Comparison of ENCODE assay signal across 8 cellular contexts in genomic region chr10:52004342-52004949, GRCh38.
DNase-seq lines count a peak whose midpoint lies in the region; ATAC-seq and TF ChIP-seq lines count a peak whose summit lies in the region.

No MANE protein-coding gene starts in this region.

- H3K4me3 Mint-ChIP-seq in Calu3 (ENCODE audit: low read depth, unreplicated experiment), result no peak overlapping the region

- H3K4me1 Mint-ChIP-seq in Calu3 (ENCODE audit: low read depth, unreplicated experiment), result no peaks in the 10 kb centered on the region

- intact Hi-C loops in Calu3 (cut with micrococcal nuclease; ENCODE audit: unreplicated experiment) (loop anchor here (5.0 kb wide), 2 partner anchors 213 to 942 kb away; no protein-coding TSS in a partner anchor), left colon (cut with DNase I, micrococcal nuclease) (no loop called here)

- CTCF ChIA-PET in Calu3 (lab: Charles Lee), result no interaction called here

- H3K27ac Mint-ChIP-seq in Calu3 (ENCODE audit: unreplicated experiment), result no peak overlapping the region

- no peaks in the 10 kb centered on the region for H3K9me3 Mint-ChIP-seq in Calu3 (ENCODE audit: low read depth, unreplicated experiment)

- DNase-seq in Calu3 (peak; percentile 6), astrocyte of the hippocampus (ENCODE audit: low read depth, low spot score) (peak; percentile 61), left colon (no peak), mesenteric fat pad (ENCODE audit: low spot score) (no peak)
- no peak for DNase-seq in stimulated activated CD4-positive, alpha-beta T cell treated with anti-CD3 and anti-CD28 coated beads, Interleukin-12 subunit alpha, Interleukin-12 subunit beta, amount 100 ng/mL, for 4 hours
- no peak for DNase-seq in stimulated activated CD4-positive, alpha-beta T cell treated with anti-CD3 and anti-CD28 coated beads, Interleukin-4, amount 100 ng/mL, for 1 hour

- peaks cover 37% of the 10 kb centered on the region for H3K27me3 Mint-ChIP-seq in Calu3 (ENCODE audit: unreplicated experiment)

- BruUV-seq in Calu3 (replicated peaks; lab: Mats Ljungman, UMichigan), result no TSS peak

- peak; percentile 34 for TF ChIP-seq CTCF in Calu3 (IDR thresholded peaks at IDR 0.05; ENCODE audit: unreplicated experiment)
- TF ChIP-seq CTCF in LNCAP (IDR thresholded peaks at IDR 0.05), result peak; percentile 75

- H3K36me3 Mint-ChIP-seq in Calu3 (ENCODE audit: insufficient read depth, unreplicated experiment), result no peaks in the 10 kb centered on the region

- ATAC-seq in GM21390 (IDR thresholded peaks at IDR 0.05; ENCODE audit: unreplicated experiment), result peak; percentile 82
- peak; percentile 42 for ATAC-seq in left colon

Comparison
In these comparisons a context has a peak if more than half of its experiments do, and no peak if none do; other contexts are left out.
1. DNase-seq: peak in Calu3 (single experiment) and astrocyte of the hippocampus (single experiment); none in left colon (0 of 2), stimulated activated CD4-positive, alpha-beta T cell treated with anti-CD3 and anti-CD28 coated beads, Interleukin-12 subunit alpha, Interleukin-12 subunit beta, amount 100 ng/mL, for 4 hours (single experiment), mesenteric fat pad (single experiment) and stimulated activated CD4-positive, alpha-beta T cell treated with anti-CD3 and anti-CD28 coated beads, Interleukin-4, amount 100 ng/mL, for 1 hour (single experiment).